ENCODE assay signal across 10 cellular contexts in genomic region chr17:48194097-48194550, GRCh38.
A peak's percentile ranks its signal among the peaks of the same experiment; 100 is the strongest.
DNase-seq lines count a peak whose midpoint lies in the region; ATAC-seq and TF ChIP-seq lines count a peak whose summit lies in the region.
"Had no signal": no experiment of that assay in that cellular context is flagged by ENCODE, and none has a peak within 500 bp of the region (broad histone marks: within the 10 kb centered on the region; RNA-seq: fewer than 3 reads in every experiment).

No MANE protein-coding gene starts in this region.

- H3K36me3 Mint-ChIP-seq in activated T-cell treated with anti-CD3 and anti-CD28 coated beads, Interleukin-2, amount 50 U/mL, for 72 hours (ENCODE audit: insufficient read depth in 2 of 2): peaks cover 1 to 2% of the 10 kb centered on the region in 2 donors
- no peaks in the 10 kb centered on the region for H3K36me3 Mint-ChIP-seq in WTC11

- POLR2A ChIA-PET in WTC11 (lab: Charles Lee): no interaction called here

- H3K4me2 ChIP-seq in skeletal muscle satellite cell (ENCODE audit: low read length): peak overlapping the region; percentile 44

- CTCF ChIA-PET in WTC11 (lab: Charles Lee): interaction anchor here (1.4 to 1.9 kb wide), 2 partner anchors 25 to 35 kb away, joined by 3 to 16 read pairs; no protein-coding TSS in a partner anchor

- DNase-seq in activated T-cell treated with anti-CD3 and anti-CD28 coated beads, Interleukin-2, amount 50 U/mL, for 72 hours: no peak
- DNase-seq in activated T-cell treated with anti-CD3 and anti-CD28 coated beads, Interleukin-2, amount 50 U/mL, for 48 hours: no peak
- DNase-seq in NCI-H2029 treated with DMSO at 0.1 percent for 48 hours (lab: John Stamatoyannopoulos, UW): peak; percentile 16
- peak; percentile 15 for DNase-seq in amniotic epithelial cell (ENCODE audit: low read depth)
- DNase-seq in WTC11 (ENCODE audit: low spot score): no peak
- DNase-seq in NOMO-1 treated with dmso at 0.1 percent for 144 hours (lab: John Stamatoyannopoulos, UW; ENCODE audit: unreplicated experiment): no peak
- DNase-seq: activated gamma-delta T cell, hypothalamus had no signal

- ATAC-seq in activated T-cell treated with anti-CD3 and anti-CD28 coated beads, Interleukin-2, amount 50 U/mL, for 72 hours (replicated peaks in 1 of 2): peak in 1 of 2 donors; percentile 55
- ATAC-seq in WTC11 (no peak), HG03159 (IDR thresholded peaks at IDR 0.05; ENCODE audit: unreplicated experiment) (no peak)

- peak overlapping the region; percentile 66 for H3K27ac Mint-ChIP-seq in activated T-cell treated with anti-CD3 and anti-CD28 coated beads, Interleukin-2, amount 50 U/mL, for 72 hours
- H3K27ac Mint-ChIP-seq in WTC11: no peak overlapping the region

- H3K4me1 ChIP-seq in skeletal muscle satellite cell (ENCODE audit: control insufficient read depth, insufficient read depth, low read length): peaks cover 18% of the 10 kb centered on the region

- peak overlapping the region in 1 of 2 donors; percentile 19 for H3K4me3 Mint-ChIP-seq in activated T-cell treated with anti-CD3 and anti-CD28 coated beads, Interleukin-2, amount 50 U/mL, for 72 hours
- no peak overlapping the region for H3K4me3 Mint-ChIP-seq in WTC11

- no peak for TF ChIP-seq CTCF in WTC11 (IDR thresholded peaks at IDR 0.05)

- no peaks in the 10 kb centered on the region for H3K27me3 Mint-ChIP-seq in activated T-cell treated with anti-CD3 and anti-CD28 coated beads, Interleukin-2, amount 50 U/mL, for 72 hours (ENCODE audit: low read depth)
- peaks cover 71% of the 10 kb centered on the region for H3K27me3 Mint-ChIP-seq in WTC11 (ENCODE audit: low read depth)

- no peaks in the 10 kb centered on the region for H3K36me3 ChIP-seq in skeletal muscle satellite cell (ENCODE audit: insufficient read depth, low read length)

- H3K4me1 Mint-ChIP-seq in activated T-cell treated with anti-CD3 and anti-CD28 coated beads, Interleukin-2, amount 50 U/mL, for 72 hours (ENCODE audit: low read depth): peaks cover 45% of the 10 kb centered on the region
- H3K4me1 Mint-ChIP-seq in WTC11: peaks cover 36% of the 10 kb centered on the region

- H3K9me3 Mint-ChIP-seq in activated T-cell treated with anti-CD3 and anti-CD28 coated beads, Interleukin-2, amount 50 U/mL, for 72 hours: no peaks in the 10 kb centered on the region
- H3K9me3 Mint-ChIP-seq in WTC11: 0 out of 2 replicates have a peak, but pooled peaks cover 2% of the 10 kb centered on the region

- H3K9ac ChIP-seq in skeletal muscle satellite cell (ENCODE audit: low read depth, low read length): no peak overlapping the region

- H3K4me3 ChIP-seq in skeletal muscle satellite cell (ENCODE audit: low read length): no peak overlapping the region

- H3K9me3 ChIP-seq in skeletal muscle satellite cell (replicated peaks; ENCODE audit: low read length): no peaks in the 10 kb centered on the region

- peaks cover 44% of the 10 kb centered on the region for H3K27me3 ChIP-seq in skeletal muscle satellite cell (ENCODE audit: control insufficient read depth, insufficient read depth, low read length)

TF ChIP-seq in WTC11, 78 proteins besides CTCF, POLR2A, EP300 and RAD21:
- TF ChIP-seq NFYB (CRISPR knock-in tag; conservative IDR thresholded peaks at IDR 0.05; ENCODE audit: low read depth) (no peak), ZNF281 (CRISPR knock-in tag; IDR thresholded peaks at IDR 0.05) (no peak), ZNF121 (CRISPR knock-in tag; IDR thresholded peaks at IDR 0.05) (no peak), FOXP4 (CRISPR knock-in tag; IDR thresholded peaks at IDR 0.05) (no peak), AR (CRISPR knock-in tag; IDR thresholded peaks at IDR 0.05) (no peak), TEAD4 (CRISPR knock-in tag; IDR thresholded peaks at IDR 0.05) (no peak)

Comparison
In these comparisons a context has a peak if more than half of its experiments do, and no peak if none do; other contexts are left out.
1. DNase-seq: peak in NCI-H2029 treated with DMSO at 0.1 percent for 48 hours (single experiment) and amniotic epithelial cell (single experiment); none in activated T-cell treated with anti-CD3 and anti-CD28 coated beads, Interleukin-2, amount 50 U/mL, for 72 hours (0 of 2), activated T-cell treated with anti-CD3 and anti-CD28 coated beads, Interleukin-2, amount 50 U/mL, for 48 hours (0 of 2), WTC11 (single experiment) and NOMO-1 treated with dmso at 0.1 percent for 144 hours (single experiment).